ENCODE assay signal across 18 cellular contexts in genomic region chr16:56198044-56198754, GRCh38. TPM values are rescaled to one million over a fixed set of nuclear protein-coding genes. Genes with fewer than 3 reads are reported as not detected.
A peak's percentile ranks its signal among the peaks of the same experiment; 100 is the strongest.
DNase-seq lines count a peak whose midpoint lies in the region; ATAC-seq, FAIRE-seq and TF ChIP-seq lines count a peak whose summit lies in the region.
"Had no signal": no experiment of that assay in that cellular context is flagged by ENCODE, and none has a peak within 500 bp of the region (broad histone marks: within the 10 kb centered on the region; RNA-seq: fewer than 3 reads in every experiment).

No MANE protein-coding gene starts in this region.

- H3K4me3 Mint-ChIP-seq in activated naive CD8-positive, alpha-beta T cell treated with anti-CD3 and anti-CD28 coated beads, Interleukin-2, amount 50 U/mL, for 24 hours, result peak overlapping the region; percentile 42
- peak overlapping the region; percentile 55 to 74 for H3K4me3 Mint-ChIP-seq in stimulated activated naive CD8-positive, alpha-beta T cell treated with anti-CD3 and anti-CD28 coated beads, Interleukin-15, amount 100 ng/mL, for 72 hours

- H3K27ac Mint-ChIP-seq in activated naive CD8-positive, alpha-beta T cell treated with anti-CD3 and anti-CD28 coated beads, Interleukin-2, amount 50 U/mL, for 24 hours, result peak overlapping the region; percentile 82
- peak overlapping the region; percentile 99 for H3K27ac Mint-ChIP-seq in stimulated activated naive CD8-positive, alpha-beta T cell treated with anti-CD3 and anti-CD28 coated beads, Interleukin-15, amount 100 ng/mL, for 72 hours

- H3K4me3 ChIP-seq in HepG2 (replicated peaks in 1 of 3; ENCODE audit: insufficient read depth in 1 of 3, low read depth in 2 of 3, low read length in 3 of 3) (no peak overlapping the region), right lobe of liver (no peak overlapping the region)
- H3K4me3 ChIP-seq: heart right ventricle, thoracic aorta had no signal

- H3K4me2 ChIP-seq in HepG2 (ENCODE audit: low read depth, low read length), result no peak overlapping the region

- H3K9ac ChIP-seq in HepG2 (ENCODE audit: insufficient read depth, low read depth, low read length), result no peak overlapping the region

- no peaks in the 10 kb centered on the region for H3K36me3 Mint-ChIP-seq in activated naive CD8-positive, alpha-beta T cell treated with anti-CD3 and anti-CD28 coated beads, Interleukin-2, amount 50 U/mL, for 24 hours (ENCODE audit: low read depth)

- no peak for TF ChIP-seq RAD21 in HepG2 (CRISPR knock-in tag; IDR thresholded peaks at IDR 0.05)

- BruUV-seq in HepG2 (replicated peaks; lab: Mats Ljungman, UMichigan), result no TSS peak

- ATAC-seq in HepG2 (no peak), right lobe of liver (no peak), left colon (no peak)
- ATAC-seq in activated naive CD8-positive, alpha-beta T cell treated with anti-CD3 and anti-CD28 coated beads, Interleukin-2, amount 50 U/mL, for 24 hours, result peak; percentile 11
- ATAC-seq in stimulated activated naive CD8-positive, alpha-beta T cell treated with anti-CD3 and anti-CD28 coated beads, Interleukin-15, amount 100 ng/mL, for 72 hours, result peak; percentile 69
- ATAC-seq: heart right ventricle had no signal

- POLR2A ChIA-PET in HepG2 (lab: Yijun Ruan, JAX), result no interaction called here

- TF ChIP-seq CTCF in HepG2 (CRISPR knock-in tag; IDR thresholded peaks at IDR 0.05) (no peak), right lobe of liver (IDR thresholded peaks at IDR 0.05) (no peak)

- no peaks in the 10 kb centered on the region for H4K20me1 ChIP-seq in HepG2 (ENCODE audit: insufficient read depth, low read length)

- DNase-seq in HepG2 (ENCODE audit: low spot score), result no peak
- no peak for DNase-seq in right lobe of liver
- peak; percentile 9 for DNase-seq in OCI-M1 (lab: John Stamatoyannopoulos, UW)
- DNase-seq in activated naive CD8-positive, alpha-beta T cell treated with anti-CD3 and anti-CD28 coated beads, Interleukin-2, amount 50 U/mL, for 24 hours, result no peak
- peak in 1 of 2 donors; percentile 46 for DNase-seq in stimulated activated naive CD8-positive, alpha-beta T cell treated with anti-CD3 and anti-CD28 coated beads, Interleukin-15, amount 100 ng/mL, for 72 hours
- no peak for DNase-seq in NCI-H82 (lab: John Stamatoyannopoulos, UW)
- no peak for DNase-seq in left colon
- no peak for DNase-seq in NCI-H2196 treated with DMSO at 0.1 percent for 48 hours (lab: John Stamatoyannopoulos, UW; ENCODE audit: unreplicated experiment)
- DNase-seq: anterior cingulate cortex; cerebellar nuclear complex; effector memory CD4-positive, alpha-beta T cell; heart right ventricle; KBM-7; mammary epithelial cell; NCI-H1048; stimulated activated CD4-positive, alpha-beta T cell treated with anti-CD3 and anti-CD28 coated beads, Interleukin-2, amount 100 ng/mL, for 48 hours had no signal

- no peak for FAIRE-seq in HepG2 (lab: Jason Lieb, UNC)
- FAIRE-seq: islet of Langerhans had no signal

- TF ChIP-seq POLR2A in HepG2 (IDR thresholded peaks at IDR 0.05; ENCODE audit: insufficient read depth in 1 of 2, low read depth in 2 of 2, low read length in 2 of 2) (no peak), right lobe of liver (IDR thresholded peaks at IDR 0.05) (no peak)

- intact Hi-C loops in HepG2 (cut with micrococcal nuclease; ENCODE audit: unreplicated experiment) (no loop called here), right lobe of liver (cut with DNase I) (no loop called here), left colon (cut with DNase I, micrococcal nuclease) (no loop called here)

- H3K36me3 ChIP-seq in HepG2 (replicated peaks in 1 of 2; ENCODE audit: control insufficient read depth in 1 of 2, insufficient read depth in 2 of 2, low read length in 2 of 2) (no peaks in the 10 kb centered on the region), right lobe of liver (no peaks in the 10 kb centered on the region)
- H3K36me3 ChIP-seq: heart right ventricle, thoracic aorta had no signal

- no peak overlapping the region for H3K27ac ChIP-seq in HepG2 (ENCODE audit: extremely low read length, insufficient read depth, low read length)
- no peak overlapping the region for H3K27ac ChIP-seq in right lobe of liver
- H3K27ac ChIP-seq: heart right ventricle, thoracic aorta had no signal

- H3K27me3 ChIP-seq in HepG2 (ENCODE audit: control insufficient read depth in 1 of 2, insufficient read depth in 2 of 2, low read length in 2 of 2) (peaks cover 4 to 22% of the 10 kb centered on the region in 2 experiments; a peak in 4 of 5 replicates), right lobe of liver (no peaks in the 10 kb centered on the region)

- in situ Hi-C loops in HepG2 (cut with HindIII; ENCODE audit: extremely low pct_ligation_motif_present, low pct_unique_long_range_greater_than_20kb), result no loop called here

- peaks cover 18% of the 10 kb centered on the region for H3K4me1 Mint-ChIP-seq in activated naive CD8-positive, alpha-beta T cell treated with anti-CD3 and anti-CD28 coated beads, Interleukin-2, amount 50 U/mL, for 24 hours
- H3K4me1 Mint-ChIP-seq in stimulated activated naive CD8-positive, alpha-beta T cell treated with anti-CD3 and anti-CD28 coated beads, Interleukin-15, amount 100 ng/mL, for 72 hours, result peaks cover 20% of the 10 kb centered on the region

- TF ChIP-seq EP300 in HepG2 (IDR thresholded peaks at IDR 0.05; ENCODE audit: low read depth in 2 of 2, low read length in 2 of 2), result no peak
- no peak for TF ChIP-seq EP300 in HepG2 (CRISPR knock-in tag; IDR thresholded peaks at IDR 0.05; ENCODE audit: borderline replicate concordance)

- H3K4me1 ChIP-seq in HepG2 (ENCODE audit: insufficient read depth, low read length) (no peaks in the 10 kb centered on the region), right lobe of liver (peaks cover 0 to 60% (median 26%) of the 10 kb centered on the region in 4 donors)

- H2AFZ ChIP-seq in HepG2 (ENCODE audit: low read length), result no peak overlapping the region

- no peaks in the 10 kb centered on the region for H3K79me2 ChIP-seq in HepG2 (ENCODE audit: insufficient read depth, low read length)

- H3K27me3 Mint-ChIP-seq in activated naive CD8-positive, alpha-beta T cell treated with anti-CD3 and anti-CD28 coated beads, Interleukin-2, amount 50 U/mL, for 24 hours, result peaks cover 38% of the 10 kb centered on the region
- peaks cover 41% of the 10 kb centered on the region for H3K27me3 Mint-ChIP-seq in stimulated activated naive CD8-positive, alpha-beta T cell treated with anti-CD3 and anti-CD28 coated beads, Interleukin-15, amount 100 ng/mL, for 72 hours

- H3K9me3 ChIP-seq in HepG2 (ENCODE audit: low read length) (no peaks in the 10 kb centered on the region), right lobe of liver (no peaks in the 10 kb centered on the region)
- H3K9me3 ChIP-seq: heart right ventricle, thoracic aorta had no signal

- CTCF ChIA-PET in HepG2 (lab: Yijun Ruan, JAX; ENCODE audit: low intra/inter-chr PET ratio, low total read pairs), result no interaction called here

- H3K9me3 Mint-ChIP-seq in activated naive CD8-positive, alpha-beta T cell treated with anti-CD3 and anti-CD28 coated beads, Interleukin-2, amount 50 U/mL, for 24 hours, result peaks cover 3% of the 10 kb centered on the region
- H3K9me3 Mint-ChIP-seq in stimulated activated naive CD8-positive, alpha-beta T cell treated with anti-CD3 and anti-CD28 coated beads, Interleukin-15, amount 100 ng/mL, for 72 hours, result no peaks in the 10 kb centered on the region

TF ChIP-seq in HepG2, 621 proteins besides CTCF, POLR2A, EP300 and RAD21:
- TF ChIP-seq CEBPB (IDR thresholded peaks at IDR 0.05; ENCODE audit: borderline replicate concordance, low read depth, low read length), result peak; percentile 61; the same call in 1 of the 2 replicates
- TF ChIP-seq ZBTB7A (CRISPR knock-in tag; IDR thresholded peaks at IDR 0.05), result no peak
- TF ChIP-seq ATF7 (IDR thresholded peaks at IDR 0.05), result peak; percentile 75
- TF ChIP-seq ATF7 (CRISPR knock-in tag; IDR thresholded peaks at IDR 0.05), result no peak

RNA-seq across cellular contexts. Expression of gene GNAO1, which starts 6.9 kb away (rescaled TPM):
- total RNA-seq in HepG2 (2016; rRNA removed; fragmentation: Illumina TruSeq; extraction: Trizol), result not detected in 2 replicates
- total RNA-seq in HepG2 (2016; cell fraction: cytosol; rRNA removed; fragmentation: Illumina TruSeq; extraction: Trizol; ENCODE audit: low read depth), result not detected in 2 replicates
- total RNA-seq in HepG2 (2016; cell fraction: insoluble cytoplasmic fraction; rRNA removed; fragmentation: Illumina TruSeq; extraction: Trizol), result not detected in 2 replicates
- not detected in 2 replicates for total RNA-seq in HepG2 (2016; cell fraction: membrane; rRNA removed; fragmentation: Illumina TruSeq; extraction: Trizol)
- not detected in 2 replicates for total RNA-seq in HepG2 (2016; cell fraction: nucleus; rRNA removed; fragmentation: Illumina TruSeq; extraction: Trizol)
- not detected in 2 replicates for polyA plus RNA-seq in HepG2 (2011; rRNA removed)
- polyA plus RNA-seq in HepG2 (2011; cell fraction: cytosol; rRNA removed), result 0.01 TPM in 1 of 2 replicates, not detected in the other
- polyA plus RNA-seq in HepG2 (2011; cell fraction: nucleus; rRNA removed), result 0.03 TPM in 1 of 2 replicates, not detected in the other
- 0.03 and 0.07 TPM in 2 replicates for polyA plus RNA-seq in HepG2 (2012)
- polyA plus RNA-seq in HepG2 (2016; cell fraction: cytosol; fragmentation: Illumina TruSeq; extraction: Trizol; ENCODE audit: low read depth), result not detected in 2 replicates
- not detected in 2 replicates for polyA plus RNA-seq in HepG2 (2016; cell fraction: insoluble cytoplasmic fraction; fragmentation: Illumina TruSeq; extraction: Trizol; ENCODE audit: low read depth)
- polyA plus RNA-seq in HepG2 (2016; cell fraction: membrane; fragmentation: Illumina TruSeq; extraction: Trizol; ENCODE audit: low read depth), result 0.13 TPM in 1 of 2 replicates, not detected in the other
- not detected in 2 replicates for polyA plus RNA-seq in HepG2 (2016; cell fraction: nucleus; fragmentation: Illumina TruSeq; extraction: Trizol; ENCODE audit: insufficient read depth, low read depth)
- polyA minus RNA-seq in HepG2 (2011; rRNA and poly(A)+ RNA removed; ENCODE audit: low replicate concordance), result 0.28 TPM in 1 of 2 replicates, not detected in the other
- polyA minus RNA-seq in HepG2 (2011; cell fraction: cytosol; rRNA and poly(A)+ RNA removed), result not detected in 2 replicates
- not detected in 2 replicates for polyA minus RNA-seq in HepG2 (2011; cell fraction: nucleus; rRNA and poly(A)+ RNA removed)
- total RNA-seq in right lobe of liver, result 10 to 100 TPM; 18.2 to 45.1 (median 21.5) TPM
- 10 to 100 TPM in 1 of 2 donors, 1 to 10 TPM in 1; 3.6 to 14.1 TPM for total RNA-seq in left colon

Comparison
In these comparisons a context has a peak if more than half of its experiments do, and no peak if none do; other contexts are left out.
1. ATAC-seq: peak in activated naive CD8-positive, alpha-beta T cell treated with anti-CD3 and anti-CD28 coated beads, Interleukin-2, amount 50 U/mL, for 24 hours (single experiment) and stimulated activated naive CD8-positive, alpha-beta T cell treated with anti-CD3 and anti-CD28 coated beads, Interleukin-15, amount 100 ng/mL, for 72 hours (single experiment); none in HepG2 (single experiment), right lobe of liver (0 of 4) and left colon (single experiment).